ENCODE assay signal across 14 cellular contexts in genomic region chr15:73369073-73369694, GRCh38. TPM values are rescaled to one million over a fixed set of nuclear protein-coding genes. Genes with fewer than 3 reads are reported as not detected.
A peak's percentile ranks its signal among the peaks of the same experiment; 100 is the strongest.
DNase-seq lines count a peak whose midpoint lies in the region; ATAC-seq and TF ChIP-seq lines count a peak whose summit lies in the region.
"Had no signal": no experiment of that assay in that cellular context is flagged by ENCODE, and none has a peak within 500 bp of the region (broad histone marks: within the 10 kb centered on the region; RNA-seq: fewer than 3 reads in every experiment).

No MANE protein-coding gene starts in this region.

- dilution Hi-C loops in IMR-90 (cut with HindIII; ENCODE audit: low sequenced_read_pairs, unreplicated experiment): no loop called here

- no peak for TF ChIP-seq POLR2A in IMR-90 (IDR thresholded peaks at IDR 0.05; ENCODE audit: low read depth, low read length)

- no peak overlapping the region for H4K8ac ChIP-seq in IMR-90 (ENCODE audit: low read depth in 2 of 2, low read length in 2 of 2)

- no peak overlapping the region for H2BK120ac ChIP-seq in IMR-90 (ENCODE audit: low read depth, low read length)

- H3K4me2 ChIP-seq in IMR-90 (ENCODE audit: low read depth, low read length) (no peak overlapping the region), hepatocyte (peak overlapping the region; percentile 92), osteoblast (ENCODE audit: insufficient read depth, low read length) (no peak overlapping the region)

- in situ Hi-C loops in IMR-90 (cut with MboI; ENCODE audit: low sequenced_read_pairs): no loop called here

- H4K20me1 ChIP-seq in IMR-90 (ENCODE audit: insufficient read depth, low read length) (no peaks in the 10 kb centered on the region; the same call in 1 of the 2 replicates), hepatocyte (ENCODE audit: insufficient read depth, poor library complexity, severe bottlenecking) (no peaks in the 10 kb centered on the region), osteoblast (ENCODE audit: insufficient read depth, low read length) (no peaks in the 10 kb centered on the region)

- H3K79me2 ChIP-seq in hepatocyte (no peaks in the 10 kb centered on the region), osteoblast (ENCODE audit: insufficient read depth, low read length) (no peaks in the 10 kb centered on the region)

- H3K36me3 ChIP-seq in ES-I3 (ENCODE audit: insufficient read depth, low read length) (no peaks in the 10 kb centered on the region), IMR-90 (ENCODE audit: control insufficient read depth, insufficient read depth, low read length) (no peaks in the 10 kb centered on the region), hepatocyte (replicated peaks; ENCODE audit: insufficient read depth, low read depth) (no peaks in the 10 kb centered on the region), osteoblast (ENCODE audit: insufficient read depth, low read length) (no peaks in the 10 kb centered on the region)
- H3K36me3 ChIP-seq: esophagus squamous epithelium, SJSA1 had no signal

- no peak overlapping the region for H3K23ac ChIP-seq in IMR-90 (ENCODE audit: low read depth, low read length)

- peaks cover 88% of the 10 kb centered on the region for H3K27me3 ChIP-seq in IMR-90 (ENCODE audit: control insufficient read depth, insufficient read depth, low read length)
- peaks cover 74% of the 10 kb centered on the region for H3K27me3 ChIP-seq in hepatocyte
- peaks cover 69% of the 10 kb centered on the region for H3K27me3 ChIP-seq in osteoblast (ENCODE audit: insufficient read depth, low read length)

- intact Hi-C loops in IMR-90 (cut with micrococcal nuclease): no loop called here

- H3K9me3 ChIP-seq in ES-I3 (ENCODE audit: control insufficient read depth, insufficient read depth, low read length): no peaks in the 10 kb centered on the region
- H3K9me3 ChIP-seq in IMR-90 (ENCODE audit: control insufficient read depth, insufficient read depth, low read length): no peaks in the 10 kb centered on the region
- no peaks in the 10 kb centered on the region for H3K9me3 ChIP-seq in hepatocyte (ENCODE audit: low read depth)
- no peaks in the 10 kb centered on the region for H3K9me3 ChIP-seq in osteoblast (ENCODE audit: low read depth, low read length)
- H3K9me3 ChIP-seq: esophagus squamous epithelium, SJSA1 had no signal

- DNase-seq in IMR-90 (no peak), hepatocyte (ENCODE audit: low spot score) (no peak), osteoblast (ENCODE audit: insufficient read length, low spot score, missing footprints) (peak; percentile 87)
- DNase-seq: esophagus squamous epithelium; GF-D8; stimulated activated CD4-positive, alpha-beta T cell treated with anti-CD3 and anti-CD28 coated beads, Interleukin-4, amount 100 ng/mL, for 24 hours had no signal

- CTCF ChIA-PET in IMR-90 (lab: Yijun Ruan, JAX): no interaction called here

- no peak overlapping the region for H3K56ac ChIP-seq in IMR-90 (ENCODE audit: extremely low read depth, insufficient read depth, low read length)

- no peak overlapping the region for H3K4ac ChIP-seq in IMR-90 (ENCODE audit: low read depth, low read length)

- ATAC-seq in IMR-90 (ENCODE audit: low read depth) (no peak), HG03108 (IDR thresholded peaks at IDR 0.05; ENCODE audit: unreplicated experiment) (no peak), HG02571 (IDR thresholded peaks at IDR 0.05; ENCODE audit: unreplicated experiment) (no peak), HG03432 (IDR thresholded peaks at IDR 0.05; ENCODE audit: unreplicated experiment) (no peak)
- ATAC-seq: stimulated activated memory B cell treated with anti-CD40 and anti-IgM and Interleukin-4, amounts not matched to agents 10 μg/mL and 1 μg/mL and 100 μg/mL, for 72 hours had no signal

- no peak for TF ChIP-seq CTCF in IMR-90 (conservative IDR thresholded peaks at IDR 0.05; ENCODE audit: low read depth, low read length)
- no peak for TF ChIP-seq CTCF in hepatocyte (IDR thresholded peaks at IDR 0.05; ENCODE audit: poor library complexity)
- no peak for TF ChIP-seq CTCF in osteoblast (IDR thresholded peaks at IDR 0.05; ENCODE audit: extremely low read depth, low read depth, low read length)

- POLR2A ChIA-PET in IMR-90 (lab: Charles Lee; ENCODE audit: unreplicated experiment): no interaction called here

- no peak overlapping the region for H3K4me3 ChIP-seq in IMR-90 (ENCODE audit: insufficient read depth, low read depth, low read length)
- peak overlapping the region; percentile 42 for H3K4me3 ChIP-seq in hepatocyte
- H3K4me3 ChIP-seq in osteoblast (ENCODE audit: insufficient read depth, low read length): no peak overlapping the region

- no peaks in the 10 kb centered on the region for H3K9me1 ChIP-seq in IMR-90 (ENCODE audit: insufficient read depth, low read length)

- H3K18ac ChIP-seq in IMR-90 (ENCODE audit: low read depth, low read length): no peak overlapping the region

- no TSS peak for BruUV-seq in IMR-90 (replicated peaks; lab: Mats Ljungman, UMichigan)

- no peak overlapping the region for H2BK20ac ChIP-seq in IMR-90 (ENCODE audit: low read depth, low read length)

- no peak overlapping the region for H3K14ac ChIP-seq in IMR-90 (replicated peaks; ENCODE audit: low read depth, low read length)

- H3K9me2 ChIP-seq in hepatocyte (replicated peaks; ENCODE audit: insufficient read depth): no peaks in the 10 kb centered on the region

- no peak for TF ChIP-seq RAD21 in IMR-90 (IDR thresholded peaks at IDR 0.05; ENCODE audit: low read length)

- no peak overlapping the region for H2AK9ac ChIP-seq in IMR-90 (replicated peaks; ENCODE audit: low read depth, low read length, poor library complexity)

- no peak overlapping the region for H4K91ac ChIP-seq in IMR-90 (ENCODE audit: insufficient read depth, low read depth, low read length)

- H2BK15ac ChIP-seq in IMR-90 (ENCODE audit: low read depth, low read length): no peak overlapping the region

- 5% methylated on average over 14 of the region's 48 CpGs; no CpG with 5 or more reads in 1 of the 2 experiments for WGBS in IMR-90 (ENCODE audit: extremely low coverage in 2 of 2, insufficient read length in 1 of 2), 2 experiments
- 4% methylated on average over 43 of the region's 48 CpGs for WGBS in hepatocyte (ENCODE audit: low lambda C conversion rate, missing lambda C conversion rate)

- H3K4me1 ChIP-seq in ES-I3 (ENCODE audit: insufficient read depth, low read length): peaks cover 27% of the 10 kb centered on the region
- H3K4me1 ChIP-seq in IMR-90 (ENCODE audit: control insufficient read depth, insufficient read depth, low read length): no peaks in the 10 kb centered on the region
- no peaks in the 10 kb centered on the region for H3K4me1 ChIP-seq in hepatocyte (ENCODE audit: insufficient read depth)
- H3K4me1 ChIP-seq in osteoblast (ENCODE audit: insufficient read depth, low read length): no peaks in the 10 kb centered on the region

- H2BK5ac ChIP-seq in IMR-90 (ENCODE audit: low read depth, low read length, poor library complexity, severe bottlenecking): no peak overlapping the region

- H3K9ac ChIP-seq in ES-I3 (ENCODE audit: low read depth, low read length) (peak overlapping the region; percentile 82; the same call in 1 of the 2 replicates), IMR-90 (ENCODE audit: low read depth, low read length) (no peak overlapping the region)

- no peaks in the 10 kb centered on the region for H3K79me1 ChIP-seq in IMR-90 (ENCODE audit: low read depth in 1 of 2, low read length in 2 of 2)

- peak overlapping the region; percentile 35 for H2AFZ ChIP-seq in IMR-90 (replicated peaks; ENCODE audit: low read length, poor library complexity)
- peak overlapping the region; percentile 31 for H2AFZ ChIP-seq in hepatocyte
- H2AFZ ChIP-seq in osteoblast (ENCODE audit: low read length): no peak overlapping the region

- H2AK5ac ChIP-seq in IMR-90 (ENCODE audit: low read depth, low read length): no peak overlapping the region

- no peak overlapping the region for H3K27ac ChIP-seq in IMR-90 (ENCODE audit: insufficient read depth, low read length)
- no peak overlapping the region for H3K27ac ChIP-seq in hepatocyte
- no peak overlapping the region for H3K27ac ChIP-seq in osteoblast (ENCODE audit: low read depth, low read length)
- H3K27ac ChIP-seq: C4-2B, esophagus squamous epithelium, HL-60, SJSA1 had no signal

- no peak overlapping the region for H4K5ac ChIP-seq in IMR-90 (ENCODE audit: low read depth, low read length)

TF ChIP-seq in IMR-90, 13 proteins besides CTCF, POLR2A, EP300 and RAD21 (continues in another document):
- TF ChIP-seq MAZ (IDR thresholded peaks at IDR 0.05; ENCODE audit: borderline replicate concordance, low read depth, low read length) (no peak), CEBPB (IDR thresholded peaks at IDR 0.05; ENCODE audit: low read depth, low read length) (no peak), CHD1 (IDR thresholded peaks at IDR 0.05; ENCODE audit: low read depth, low read length) (no peak), RCOR1 (IDR thresholded peaks at IDR 0.05; ENCODE audit: insufficient replicate concordance, low read length) (no peak), RFX5 (IDR thresholded peaks at IDR 0.05; ENCODE audit: low read depth, low read length) (no peak), BHLHE40 (IDR thresholded peaks at IDR 0.05; ENCODE audit: low read depth, low read length) (no peak), USF2 (IDR thresholded peaks at IDR 0.05; ENCODE audit: low read depth, low read length) (no peak), MXI1 (IDR thresholded peaks at IDR 0.05; ENCODE audit: borderline replicate concordance, low read depth, low read length) (no peak), FOS (IDR thresholded peaks at IDR 0.05; ENCODE audit: low read depth, low read length) (no peak)

RNA-seq across cellular contexts. Expression of gene HCN4, which starts 0.4 kb away (rescaled TPM):
- total RNA-seq in IMR-90 (2012; rRNA removed): not detected in 2 replicates
- not detected in 2 replicates for polyA plus RNA-seq in IMR-90 (2012; rRNA removed)
- not detected in 2 replicates for polyA plus RNA-seq in IMR-90 (2012; cell fraction: cytosol; rRNA removed)
- polyA plus RNA-seq in IMR-90 (2012; cell fraction: nucleus; rRNA removed; ENCODE audit: low replicate concordance): not detected in 2 replicates
- 0.16 and 0.27 TPM in 2 replicates for total RNA-seq in hepatocyte
- 0.40 and 1.1 TPM in 2 replicates for polyA plus RNA-seq in hepatocyte
- total RNA-seq in osteoblast: not detected in 2 replicates
- total RNA-seq: esophagus squamous epithelium, SJSA1 had no signal
